21 cellular contexts compared by ENCODE assay signal in genomic region chr2:135174049-135174801, GRCh38.
DNase-seq lines count a peak whose midpoint lies in the region; ATAC-seq, FAIRE-seq and TF ChIP-seq lines count a peak whose summit lies in the region.
"Had no signal": no experiment of that assay in that cellular context is flagged by ENCODE, and none has a peak within 500 bp of the region (broad histone marks: within the 10 kb centered on the region; RNA-seq: fewer than 3 reads in every experiment).

No MANE protein-coding gene starts in this region.

- H3F3A ChIP-seq in GM23338 (replicated peaks; ENCODE audit: low read depth): no peaks in the 10 kb centered on the region

- TF ChIP-seq EP300 in GM12878 (IDR thresholded peaks at IDR 0.05; ENCODE audit: borderline replicate concordance in 1 of 2, control insufficient read depth in 1 of 2, low read depth in 2 of 2, low read length in 2 of 2): no peak

- no peak overlapping the region for H3K27ac Mint-ChIP-seq in GM23338
- H3K27ac Mint-ChIP-seq: CD8-positive, alpha-beta T cell had no signal

- POLR2A ChIA-PET in GM12878 (lab: Charles Lee): interaction anchor here (0.6 kb wide), 1 partner anchor 20 kb away, joined by 4 read pairs; no protein-coding TSS in a partner anchor

- H3K9me2 ChIP-seq in GM23338 (ENCODE audit: insufficient read depth): no peaks in the 10 kb centered on the region

- H3K4me1 Mint-ChIP-seq in GM23338: no peaks in the 10 kb centered on the region

- 81% methylated on average over 9 of the region's 9 CpGs for WGBS in GM12878 (ENCODE audit: insufficient coverage, insufficient replicate concordance, low lambda C conversion rate, missing lambda C conversion rate)

- H3K79me2 ChIP-seq in GM23338 (replicated peaks; ENCODE audit: insufficient read depth) (no peaks in the 10 kb centered on the region), GM12878 (ENCODE audit: control insufficient read depth, insufficient read depth, low read length) (no peaks in the 10 kb centered on the region)

- ATAC-seq in GM23338 (peak; percentile 28; the same call in 1 of the 3 replicates), GM12878 (no peak), sciatic nerve (peak; percentile 39)
- no peak for ATAC-seq in stimulated activated naive CD8-positive, alpha-beta T cell treated with anti-CD3 and anti-CD28 coated beads, Interleukin-15, Interleukin-2, amounts not matched to agents 100 U/mL and 50 U/mL, for 24 hours
- ATAC-seq: CD8-positive, alpha-beta T cell; SK-N-SH treated with all-trans-retinoic acid at 6 μM for 48 hours had no signal

- in situ Hi-C loops in GM12878 (cut with MboI): no loop called here

- no peak for TF ChIP-seq POLR2A in GM12878 (IDR thresholded peaks at IDR 0.05; ENCODE audit: low read depth, low read length)

- no TSS peak for BruUV-seq in GM12878 (replicated peaks; lab: Mats Ljungman, UMichigan)

- H2AFZ ChIP-seq in GM23338 (no peak overlapping the region), GM12878 (ENCODE audit: control insufficient read depth, low read depth, low read length) (no peak overlapping the region)

- FAIRE-seq in GM12878 (lab: Jason Lieb, UNC): no peak
- FAIRE-seq: GM12892 had no signal

- no peaks in the 10 kb centered on the region for H3K4me1 ChIP-seq in GM23338 (ENCODE audit: insufficient read depth)
- no peaks in the 10 kb centered on the region for H3K4me1 ChIP-seq in GM12878 (ENCODE audit: control insufficient read depth, insufficient read depth, low read length)

- no peak overlapping the region for H3K4me3 Mint-ChIP-seq in GM23338
- H3K4me3 Mint-ChIP-seq: CD8-positive, alpha-beta T cell had no signal

- TF ChIP-seq RAD21 in GM12878 (IDR thresholded peaks at IDR 0.05; ENCODE audit: insufficient read depth, low read depth, low read length): no peak

- CTCF ChIA-PET in GM12878 (lab: Yijun Ruan, JAX): no interaction called here

- H3K27ac ChIP-seq in GM23338 (ENCODE audit: low read depth) (no peak overlapping the region), GM12878 (ENCODE audit: control insufficient read depth, insufficient read depth) (no peak overlapping the region)

- SMC1A ChIA-PET in GM12878 (lab: Charles Lee; ENCODE audit: uncharacterized antibody, unreplicated experiment): no interaction called here

- intact Hi-C loops in GM12878 (cut with micrococcal nuclease; ENCODE audit: unreplicated experiment) (no loop called here), sciatic nerve (cut with DNase I) (no loop called here), head of caudate nucleus (cut with DNase I) (no loop called here)

- RAD21 ChIA-PET in GM12878 (lab: Charles Lee; ENCODE audit: unreplicated experiment): no interaction called here

- H3K9me3 Mint-ChIP-seq in GM23338: peaks cover 16% of the 10 kb centered on the region

- peaks cover 61% of the 10 kb centered on the region for H3K36me3 Mint-ChIP-seq in GM23338 (ENCODE audit: low read depth)

- peaks cover 7% of the 10 kb centered on the region for H3K27me3 Mint-ChIP-seq in GM23338 (ENCODE audit: insufficient read depth, low read depth, poor library complexity)

- H4K20me1 ChIP-seq in GM23338 (replicated peaks; ENCODE audit: insufficient read depth) (no peaks in the 10 kb centered on the region), GM12878 (ENCODE audit: control insufficient read depth, insufficient read depth) (no peaks in the 10 kb centered on the region)

- no peak overlapping the region for H3K9ac ChIP-seq in GM12878 (ENCODE audit: control insufficient read depth, insufficient read depth, low read length)

- peaks cover 4% of the 10 kb centered on the region for H3K36me3 ChIP-seq in GM23338 (ENCODE audit: insufficient read depth)
- peaks cover 0 to 11% of the 10 kb centered on the region in 2 experiments; a peak in 1 of 4 replicates for H3K36me3 ChIP-seq in GM12878 (ENCODE audit: control insufficient read depth in 2 of 2, insufficient read depth in 2 of 2, low read length in 1 of 2)

- TF ChIP-seq CTCF in GM23338 (conservative IDR thresholded peaks at IDR 0.05; ENCODE audit: low read depth in 2 of 2) (no peak), GM12878 (IDR thresholded peaks at IDR 0.05 in 2 of 3, conservative IDR thresholded peaks at IDR 0.05 in 1 of 3; ENCODE audit: control insufficient read depth in 2 of 3, extremely low read depth in 1 of 3, insufficient read depth in 1 of 3, low read depth in 3 of 3, low read length in 3 of 3) (no peak)

- no peaks in the 10 kb centered on the region for H3K9me3 ChIP-seq in GM12878 (replicated peaks; ENCODE audit: control insufficient read depth, insufficient read depth, low read length)

- H3K4me3 ChIP-seq in GM23338: no peak overlapping the region
- no peak overlapping the region for H3K4me3 ChIP-seq in GM12878

- DNase-seq in GM23338 (ENCODE audit: low spot score) (no peak), GM12878 (ENCODE audit: low read depth, low spot score) (no peak), inferior parietal cortex (ENCODE audit: extremely low spot score) (peak; percentile 69), sciatic nerve (ENCODE audit: low spot score) (no peak), COLO668 (lab: John Stamatoyannopoulos, UW; ENCODE audit: unreplicated experiment) (no peak), head of caudate nucleus (no peak)
- DNase-seq in stimulated activated naive CD8-positive, alpha-beta T cell treated with anti-CD3 and anti-CD28 coated beads, Interleukin-15, Interleukin-2, amounts not matched to agents 100 U/mL and 50 U/mL, for 24 hours: no peak
- no peak for DNase-seq in activated CD8-positive, alpha-beta memory T cell treated with anti-CD3 and anti-CD28 coated beads, Interleukin-2, amount 50 U/mL, for 48 hours
- DNase-seq: AML-193; C1 segment of cervical spinal cord; Calu3; CD8-positive, alpha-beta T cell; GOT3; MM.1S; NCI-H1048; NCI-H1436; NCI-H226; NCI-H510A treated with DMSO at 0.1 percent for 48 hours; NCI-H748 treated with DMSO at 0.1 percent for 48 hours had no signal

- H3K27me3 ChIP-seq in GM23338 (ENCODE audit: insufficient read depth) (no peaks in the 10 kb centered on the region), GM12878 (replicated peaks in 1 of 2; ENCODE audit: control insufficient read depth in 2 of 2, insufficient read depth in 2 of 2, low read length in 1 of 2) (no peaks in the 10 kb centered on the region)

- no peak overlapping the region for H3K4me2 ChIP-seq in GM23338
- H3K4me2 ChIP-seq in GM12878 (ENCODE audit: control insufficient read depth, insufficient read depth): no peak overlapping the region

TF ChIP-seq in GM23338, 12 proteins besides CTCF, POLR2A, EP300 and RAD21 (continues in another document):
- TF ChIP-seq NANOG (IDR thresholded peaks at IDR 0.05; ENCODE audit: borderline replicate concordance) (no peak), ZNF114 (CRISPR knock-in tag; IDR thresholded peaks at IDR 0.05) (no peak)

TF ChIP-seq in GM12878, 131 proteins besides CTCF, POLR2A, EP300 and RAD21:
- TF ChIP-seq EED (IDR thresholded peaks at IDR 0.05; ENCODE audit: low read depth): no peak
- TF ChIP-seq KLF5 (IDR thresholded peaks at IDR 0.05; ENCODE audit: partially characterized antibody): no peak
- TF ChIP-seq SREBF2 (IDR thresholded peaks at IDR 0.05; ENCODE audit: low read length): no peak
- TF ChIP-seq LARP7 (IDR thresholded peaks at IDR 0.05): no peak
- peak; percentile 37; the same call in 1 of the 2 replicates for TF ChIP-seq POLR2AphosphoS5 (IDR thresholded peaks at IDR 0.05; ENCODE audit: low read length)
- TF ChIP-seq HDGF (IDR thresholded peaks at IDR 0.05): no peak

Comparison
In these comparisons a context has a peak if more than half of its experiments do, and no peak if none do; other contexts are left out.
1. ATAC-seq: peak in GM23338 (single experiment) and sciatic nerve (single experiment); none in GM12878 (single experiment) and stimulated activated naive CD8-positive, alpha-beta T cell treated with anti-CD3 and anti-CD28 coated beads, Interleukin-15, Interleukin-2, amounts not matched to agents 100 U/mL and 50 U/mL, for 24 hours (single experiment).